ENCODE assay signal across 18 cellular contexts in the genomic region with DNA sequence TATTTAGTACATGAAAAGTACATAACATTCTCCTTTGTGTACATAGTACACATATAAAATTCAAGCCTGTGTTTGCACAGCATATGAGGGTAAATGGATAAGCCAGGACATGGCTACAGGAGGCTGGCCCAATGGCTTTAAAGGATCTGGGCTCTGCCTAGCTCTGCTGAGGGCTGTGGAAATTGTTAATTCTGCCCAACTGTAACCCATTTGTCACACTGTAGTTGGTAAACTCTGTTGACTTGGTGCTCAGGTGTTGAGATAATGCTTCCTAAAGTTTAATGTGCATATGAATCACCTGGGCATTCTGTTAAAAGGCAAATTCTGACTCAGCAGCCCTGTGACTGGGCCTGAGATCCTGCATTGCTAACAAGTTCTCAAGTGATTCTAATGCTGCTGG.
A peak's percentile ranks its signal among the peaks of the same experiment; 100 is the strongest.
DNase-seq lines count a peak whose midpoint lies in the region; TF ChIP-seq lines count a peak whose summit lies in the region.
"Had no signal": no experiment of that assay in that cellular context is flagged by ENCODE, and none has a peak within 500 bp of the region (broad histone marks: within the 10 kb centered on the region; RNA-seq: fewer than 3 reads in every experiment).

No MANE protein-coding gene starts in this region.

- H3K27me3 Mint-ChIP-seq in neural progenitor cell (ENCODE audit: insufficient read depth, low read depth) (no peaks in the 10 kb centered on the region), chondrocyte (ENCODE audit: low read depth) (peaks cover 40% of the 10 kb centered on the region)
- peaks cover 37% of the 10 kb centered on the region for H3K27me3 Mint-ChIP-seq in activated CD4-positive, alpha-beta T cell treated with anti-CD3 and anti-CD28 coated beads, Interleukin-2, amount 10 ng/mL, durations not matched to agents 24 days and 14 days

- H3K36me3 ChIP-seq in endocrine pancreas (ENCODE audit: control insufficient read depth, insufficient read depth, low read length) = no peaks in the 10 kb centered on the region
- no peaks in the 10 kb centered on the region for H3K36me3 ChIP-seq in neural progenitor cell
- H3K36me3 ChIP-seq: SJSA1 had no signal

- H2AFZ ChIP-seq in neural progenitor cell (replicated peaks) = peak overlapping the region; percentile 22

- H3K27me3 ChIP-seq in endocrine pancreas (ENCODE audit: control insufficient read depth, insufficient read depth, low read length) = no peaks in the 10 kb centered on the region
- no peaks in the 10 kb centered on the region for H3K27me3 ChIP-seq in neural progenitor cell
- H3K27me3 ChIP-seq: testis had no signal

- peaks cover 21% of the 10 kb centered on the region for H3F3A ChIP-seq in neural progenitor cell (ENCODE audit: low read depth)

- no peak overlapping the region for H3K4me2 ChIP-seq in neural progenitor cell

- no peaks in the 10 kb centered on the region for H3K9me3 Mint-ChIP-seq in neural progenitor cell
- no peaks in the 10 kb centered on the region for H3K9me3 Mint-ChIP-seq in chondrocyte (ENCODE audit: low read depth)
- no peaks in the 10 kb centered on the region for H3K9me3 Mint-ChIP-seq in activated CD4-positive, alpha-beta T cell treated with anti-CD3 and anti-CD28 coated beads, Interleukin-2, amount 10 ng/mL, durations not matched to agents 24 days and 14 days
- H3K9me3 Mint-ChIP-seq: activated naive CD8-positive, alpha-beta T cell treated with anti-CD3 and anti-CD28 coated beads, Interleukin-2, amount 10 ng/mL, durations not matched to agents 7 days and 5 days had no signal

- no peak overlapping the region for H3K4me3 Mint-ChIP-seq in neural progenitor cell
- H3K4me3 Mint-ChIP-seq in chondrocyte (ENCODE audit: unreplicated experiment) = no peak overlapping the region
- H3K4me3 Mint-ChIP-seq in activated CD4-positive, alpha-beta T cell treated with anti-CD3 and anti-CD28 coated beads, Interleukin-2, amount 10 ng/mL, durations not matched to agents 24 days and 14 days = no peak overlapping the region
- H3K4me3 Mint-ChIP-seq: activated naive CD8-positive, alpha-beta T cell treated with anti-CD3 and anti-CD28 coated beads, Interleukin-2, amount 10 ng/mL, durations not matched to agents 7 days and 5 days had no signal

- peaks cover 31% of the 10 kb centered on the region for H3K4me1 ChIP-seq in endocrine pancreas (ENCODE audit: control insufficient read depth, insufficient read depth, low read length)
- peaks cover 18% of the 10 kb centered on the region for H3K4me1 ChIP-seq in neural progenitor cell
- H3K4me1 ChIP-seq: SJSA1, testis had no signal

- intact Hi-C loops in activated CD4-positive, alpha-beta T cell treated with anti-CD3 and anti-CD28 coated beads, Interleukin-2, amount 10 ng/mL, durations not matched to agents 24 days and 14 days (cut with micrococcal nuclease) = no loop called here

- H4K20me1 ChIP-seq in neural progenitor cell (ENCODE audit: low read depth) = no peaks in the 10 kb centered on the region

- H3K36me3 Mint-ChIP-seq in neural progenitor cell (no peaks in the 10 kb centered on the region), chondrocyte (ENCODE audit: low read depth) (no peaks in the 10 kb centered on the region)
- no peaks in the 10 kb centered on the region for H3K36me3 Mint-ChIP-seq in activated CD4-positive, alpha-beta T cell treated with anti-CD3 and anti-CD28 coated beads, Interleukin-2, amount 10 ng/mL, durations not matched to agents 24 days and 14 days (ENCODE audit: low read depth)
- H3K36me3 Mint-ChIP-seq: activated naive CD8-positive, alpha-beta T cell treated with anti-CD3 and anti-CD28 coated beads, Interleukin-2, amount 10 ng/mL, durations not matched to agents 7 days and 5 days had no signal

- H3K79me2 ChIP-seq in neural progenitor cell (ENCODE audit: low read depth) = no peaks in the 10 kb centered on the region

- DNase-seq in HT-29 (ENCODE audit: low spot score) (peak; percentile 85), NCI-H748 (lab: John Stamatoyannopoulos, UW; ENCODE audit: unreplicated experiment) (peak; percentile 68), neural progenitor cell (ENCODE audit: low spot score) (no peak), mesenteric fat pad (ENCODE audit: low spot score) (no peak), chondrocyte (ENCODE audit: low spot score) (no peak), SIG-M5 treated with dmso at 0.1 percent for 504 hours (lab: John Stamatoyannopoulos, UW; ENCODE audit: unreplicated experiment) (no peak)
- no peak for DNase-seq in activated CD4-positive, alpha-beta T cell treated with anti-CD3 and anti-CD28 coated beads, Interleukin-2, amount 10 ng/mL, durations not matched to agents 24 days and 14 days
- DNase-seq: activated CD4-positive, alpha-beta T cell treated with anti-CD3 and anti-CD28 coated beads, Interleukin-2, amount 50 U/mL, for 1 hour; activated naive CD8-positive, alpha-beta T cell treated with anti-CD3 and anti-CD28 coated beads, Interleukin-2, amount 10 ng/mL, durations not matched to agents 7 days and 5 days; activated T-cell treated with anti-CD3 and anti-CD28 coated beads for 4 hours; effector CD8-positive, alpha-beta T cell; midbrain; NCI-H1930; occipital lobe; stimulated activated CD4-positive, alpha-beta T cell treated with anti-CD3 and anti-CD28 coated beads, Interleukin-2, amount 100 ng/mL, for 48 hours; testis had no signal

- H3K9me3 ChIP-seq in endocrine pancreas (ENCODE audit: control insufficient read depth, low read length) = no peaks in the 10 kb centered on the region
- H3K9me3 ChIP-seq in neural progenitor cell (ENCODE audit: low read depth) = no peaks in the 10 kb centered on the region
- H3K9me3 ChIP-seq: SJSA1, testis had no signal

- H3K4me1 Mint-ChIP-seq in neural progenitor cell (peaks cover 23% of the 10 kb centered on the region), chondrocyte (ENCODE audit: low read depth) (no peaks in the 10 kb centered on the region)
- H3K4me1 Mint-ChIP-seq in activated CD4-positive, alpha-beta T cell treated with anti-CD3 and anti-CD28 coated beads, Interleukin-2, amount 10 ng/mL, durations not matched to agents 24 days and 14 days = no peaks in the 10 kb centered on the region
- H3K4me1 Mint-ChIP-seq: activated naive CD8-positive, alpha-beta T cell treated with anti-CD3 and anti-CD28 coated beads, Interleukin-2, amount 10 ng/mL, durations not matched to agents 7 days and 5 days had no signal

- H3K4me3 ChIP-seq in endocrine pancreas (ENCODE audit: control insufficient read depth, insufficient read depth, low read length) (peak overlapping the region; percentile 57), neural progenitor cell (no peak overlapping the region)
- H3K4me3 ChIP-seq: SJSA1, testis had no signal

- TF ChIP-seq CTCF in neural progenitor cell (IDR thresholded peaks at IDR 0.05) = no peak
- TF ChIP-seq CTCF in chondrocyte (IDR thresholded peaks at IDR 0.05) = no peak

- H3K9ac ChIP-seq in endocrine pancreas (ENCODE audit: control insufficient read depth, insufficient read depth, low read length) = no peak overlapping the region
- no peak overlapping the region for H3K9ac ChIP-seq in neural progenitor cell

- H3K27ac Mint-ChIP-seq in neural progenitor cell = no peak overlapping the region
- no peak overlapping the region for H3K27ac Mint-ChIP-seq in chondrocyte (ENCODE audit: unreplicated experiment)
- H3K27ac Mint-ChIP-seq in activated CD4-positive, alpha-beta T cell treated with anti-CD3 and anti-CD28 coated beads, Interleukin-2, amount 10 ng/mL, durations not matched to agents 24 days and 14 days = no peak overlapping the region
- H3K27ac Mint-ChIP-seq: activated naive CD8-positive, alpha-beta T cell treated with anti-CD3 and anti-CD28 coated beads, Interleukin-2, amount 10 ng/mL, durations not matched to agents 7 days and 5 days had no signal

- H3K27ac ChIP-seq in neural progenitor cell = no peak overlapping the region
- H3K27ac ChIP-seq: SJSA1, testis had no signal

Comparison
In these comparisons a context has a peak if more than half of its experiments do, and no peak if none do; other contexts are left out.
1. DNase-seq: peak in HT-29 (single experiment) and NCI-H748 (single experiment); none in neural progenitor cell (single experiment), mesenteric fat pad (single experiment), chondrocyte (single experiment), SIG-M5 treated with dmso at 0.1 percent for 504 hours (single experiment) and activated CD4-positive, alpha-beta T cell treated with anti-CD3 and anti-CD28 coated beads, Interleukin-2, amount 10 ng/mL, durations not matched to agents 24 days and 14 days (single experiment).